8 cellular contexts compared by ENCODE assay signal in genomic region chr14:44846232-44846824, GRCh38.
A peak's percentile ranks its signal among the peaks of the same experiment; 100 is the strongest.
DNase-seq lines count a peak whose midpoint lies in the region; ATAC-seq and TF ChIP-seq lines count a peak whose summit lies in the region.

No MANE protein-coding gene starts in this region.

- intact Hi-C loops in activated CD4-positive, alpha-beta T cell treated with anti-CD3 and anti-CD28 coated beads, Interleukin-2, amount 10 ng/mL, durations not matched to agents 24 days and 14 days (cut with micrococcal nuclease), result no loop called here
- intact Hi-C loops in prostate gland (cut with DNase I), result no loop called here

- H3K27me3 Mint-ChIP-seq in activated CD4-positive, alpha-beta T cell treated with anti-CD3 and anti-CD28 coated beads, Interleukin-2, amount 10 ng/mL, durations not matched to agents 24 days and 14 days, result peaks cover 4% of the 10 kb centered on the region

- H3K36me3 Mint-ChIP-seq in activated CD4-positive, alpha-beta T cell treated with anti-CD3 and anti-CD28 coated beads, Interleukin-2, amount 10 ng/mL, durations not matched to agents 24 days and 14 days (ENCODE audit: low read depth), result no peaks in the 10 kb centered on the region

- H2AFZ ChIP-seq in Loucy (ENCODE audit: low read length), result peak overlapping the region; percentile 79

- no peaks in the 10 kb centered on the region for H3K9me3 Mint-ChIP-seq in activated CD4-positive, alpha-beta T cell treated with anti-CD3 and anti-CD28 coated beads, Interleukin-2, amount 10 ng/mL, durations not matched to agents 24 days and 14 days

- peak overlapping the region; percentile 34 for H3K4me2 ChIP-seq in Loucy (ENCODE audit: low read depth, low read length, poor library complexity, severe bottlenecking)

- no peaks in the 10 kb centered on the region for H3K79me2 ChIP-seq in Loucy (ENCODE audit: insufficient read depth, low read length)

- H3K9ac ChIP-seq in Loucy (ENCODE audit: low read depth, low read length, poor library complexity, severe bottlenecking), result no peak overlapping the region

- H3K4me3 ChIP-seq in Loucy (ENCODE audit: low read length, poor library complexity, severe bottlenecking) (no peak overlapping the region), fibroblast of pulmonary artery (replicated peaks; ENCODE audit: low read depth, low read length) (no peak overlapping the region), prostate gland (no peak overlapping the region)

- H3F3A ChIP-seq in Loucy (ENCODE audit: low read depth), result no peaks in the 10 kb centered on the region

- H3K4me1 ChIP-seq in Loucy (ENCODE audit: insufficient read depth, low read length, poor library complexity, severe bottlenecking) (no peaks in the 10 kb centered on the region), prostate gland (replicated peaks) (no peaks in the 10 kb centered on the region)

- no peak overlapping the region for H3K4me3 Mint-ChIP-seq in activated CD4-positive, alpha-beta T cell treated with anti-CD3 and anti-CD28 coated beads, Interleukin-2, amount 10 ng/mL, durations not matched to agents 24 days and 14 days

- 22% methylated on average over 4 of the region's 4 CpGs for WGBS in prostate gland

- H3K27me3 ChIP-seq in Loucy (ENCODE audit: insufficient read depth, low read length, poor library complexity, severe bottlenecking), result no peaks in the 10 kb centered on the region
- no peaks in the 10 kb centered on the region for H3K27me3 ChIP-seq in prostate gland (replicated peaks; ENCODE audit: insufficient read depth)

- POLR2A ChIA-PET in RWPE1 (lab: Yijun Ruan, JAX; ENCODE audit: low non-redundant PET), result no interaction called here

- H3K36me3 ChIP-seq in Loucy (ENCODE audit: insufficient read depth, low read length) (no peaks in the 10 kb centered on the region), prostate gland (no peaks in the 10 kb centered on the region)

- TF ChIP-seq POLR2A in prostate gland (IDR thresholded peaks at IDR 0.05), result no peak

- peak; percentile 93 for TF ChIP-seq CTCF in Loucy (conservative IDR thresholded peaks at IDR 0.05; ENCODE audit: low read length)
- peak; percentile 85 for TF ChIP-seq CTCF in RWPE1 (conservative IDR thresholded peaks at IDR 0.05; ENCODE audit: low read depth)
- TF ChIP-seq CTCF in fibroblast of pulmonary artery (IDR thresholded peaks at IDR 0.05; ENCODE audit: low read length, missing control alignments), result no peak
- peak in 3 of 4 experiments; percentile 47 to 66 (median 62) for TF ChIP-seq CTCF in prostate gland (IDR thresholded peaks at IDR 0.05)

- no peaks in the 10 kb centered on the region for H4K20me1 ChIP-seq in Loucy (ENCODE audit: insufficient read depth, low read length, poor library complexity, severe bottlenecking)

- H3K4me1 Mint-ChIP-seq in activated CD4-positive, alpha-beta T cell treated with anti-CD3 and anti-CD28 coated beads, Interleukin-2, amount 10 ng/mL, durations not matched to agents 24 days and 14 days, result peaks cover 3% of the 10 kb centered on the region

- H3K9me3 ChIP-seq in Loucy (ENCODE audit: insufficient read depth, low read depth, low read length) (no peaks in the 10 kb centered on the region), prostate gland (no peaks in the 10 kb centered on the region)

- CTCF ChIA-PET in RWPE1 (lab: Yijun Ruan, JAX), result interaction anchor here (0.5 to 0.9 kb wide), 8 partner anchors 12 to 1343 kb away, joined by 3 to 6 read pairs (median 3); no protein-coding TSS in a partner anchor

- H3K9me2 ChIP-seq in Loucy (replicated peaks; ENCODE audit: low read depth, low read length), result no peaks in the 10 kb centered on the region

- H3K27ac Mint-ChIP-seq in activated CD4-positive, alpha-beta T cell treated with anti-CD3 and anti-CD28 coated beads, Interleukin-2, amount 10 ng/mL, durations not matched to agents 24 days and 14 days, result no peak overlapping the region

- DNase-seq in activated CD4-positive, alpha-beta T cell treated with anti-CD3 and anti-CD28 coated beads, Interleukin-2, amount 10 ng/mL, durations not matched to agents 24 days and 14 days, result peak; percentile 73
- no peak for DNase-seq in activated CD4-positive, alpha-beta T cell treated with anti-CD3 and anti-CD28 coated beads for 48 hours
- DNase-seq in RWPE1 (ENCODE audit: low spot score) (peak; percentile 32), fibroblast of pulmonary artery (ENCODE audit: low read depth) (peak; percentile 73), prostate gland (ENCODE audit: low spot score) (no peak), dedifferentiated amniotic fluid mesenchymal stem cell (ENCODE audit: extremely low spot score) (no peak)

- H3K27ac ChIP-seq in RWPE1 (no peak overlapping the region), prostate gland (no peak overlapping the region)

- peak; percentile 76 for ATAC-seq in GM21619 (IDR thresholded peaks at IDR 0.05; ENCODE audit: unreplicated experiment)

Comparison
In these comparisons a context has a peak if more than half of its experiments do, and no peak if none do; other contexts are left out.
1. DNase-seq: peak in activated CD4-positive, alpha-beta T cell treated with anti-CD3 and anti-CD28 coated beads, Interleukin-2, amount 10 ng/mL, durations not matched to agents 24 days and 14 days (single experiment), RWPE1 (single experiment) and fibroblast of pulmonary artery (single experiment); none in activated CD4-positive, alpha-beta T cell treated with anti-CD3 and anti-CD28 coated beads for 48 hours (single experiment), prostate gland (single experiment) and dedifferentiated amniotic fluid mesenchymal stem cell (single experiment).